ENCODE assay signal across 9 cellular contexts in the genomic region with DNA sequence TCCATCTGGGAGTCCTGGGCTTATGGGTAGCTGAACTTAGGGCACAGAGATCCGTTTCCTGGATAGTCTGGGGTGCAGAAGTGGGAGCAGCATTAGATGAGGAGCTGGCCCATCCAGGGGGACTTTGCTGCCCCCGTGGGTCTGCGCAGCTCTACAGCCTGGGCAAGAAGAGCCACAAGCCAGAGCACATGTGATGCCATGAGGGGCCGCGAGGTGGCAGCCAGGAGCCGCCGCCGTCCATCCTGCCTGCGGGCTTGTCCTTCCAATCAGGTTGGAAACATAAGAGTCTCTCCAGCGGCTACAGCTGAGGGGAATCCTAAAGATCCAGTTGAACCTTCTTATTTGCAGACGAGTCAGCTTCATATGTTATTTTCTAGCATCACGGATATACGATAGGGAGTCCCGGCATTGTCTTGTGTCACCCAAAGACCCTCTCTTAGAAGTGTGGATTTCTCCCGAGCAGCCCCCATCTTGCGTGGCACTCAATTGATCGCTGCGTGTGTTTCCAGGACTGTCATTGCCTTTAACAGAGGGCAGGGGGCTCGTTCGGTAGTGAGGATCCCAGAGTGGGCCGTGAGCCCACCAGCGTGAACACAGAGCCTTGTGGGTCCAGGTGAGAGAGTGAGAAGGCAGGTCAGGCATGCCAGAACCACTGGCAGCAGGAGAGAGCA. TPM values are rescaled to one million over a fixed set of nuclear protein-coding genes. Genes with fewer than 3 reads are reported as not detected.
DNase-seq lines count a peak whose midpoint lies in the region; ATAC-seq and TF ChIP-seq lines count a peak whose summit lies in the region.
"Had no signal": no experiment of that assay in that cellular context is flagged by ENCODE, and none has a peak within 500 bp of the region (broad histone marks: within the 10 kb centered on the region; RNA-seq: fewer than 3 reads in every experiment).

No MANE protein-coding gene starts in this region.

- CTCF ChIA-PET in AG04450 (lab: Charles Lee), result interaction anchor here (0.6 to 3.3 kb wide), 22 partner anchors 10 to 663 kb away, joined by 3 to 42 read pairs (median 6); partner anchors contain the start of gene ENGASE
- CTCF ChIA-PET in activated CD4-positive, alpha-beta T cell treated with anti-CD3 and anti-CD28 coated beads, Interleukin-2, amount 10 ng/mL, durations not matched to agents 7 days and 5 days (lab: Charles Lee), result interaction anchor here (0.9 to 2.1 kb wide), 8 partner anchors 11 to 355 kb away, joined by 3 to 8 read pairs (median 4); no protein-coding TSS in a partner anchor

- peaks cover 9% of the 10 kb centered on the region for H3K4me1 ChIP-seq in lower lobe of right lung

- H3K27me3 ChIP-seq in AG04450 (ENCODE audit: control insufficient read depth, insufficient read depth, low read length), result no peaks in the 10 kb centered on the region
- no peaks in the 10 kb centered on the region for H3K27me3 ChIP-seq in lower lobe of right lung (ENCODE audit: low read depth)

- H3K36me3 ChIP-seq in lower lobe of right lung, result peaks cover 16% of the 10 kb centered on the region

- H3K4me3 Mint-ChIP-seq in activated CD4-positive, alpha-beta T cell treated with anti-CD3 and anti-CD28 coated beads, Interleukin-2, amount 10 ng/mL, durations not matched to agents 7 days and 5 days, result no peak overlapping the region

- H3K27ac Mint-ChIP-seq in activated CD4-positive, alpha-beta T cell treated with anti-CD3 and anti-CD28 coated beads, Interleukin-2, amount 10 ng/mL, durations not matched to agents 7 days and 5 days, result no peak overlapping the region

- POLR2A ChIA-PET in AG04450 (lab: Yijun Ruan, JAX), result interaction anchor here (0.6 kb wide), 1 partner anchor 8 kb away, joined by 4 read pairs; no protein-coding TSS in a partner anchor
- POLR2A ChIA-PET in activated CD4-positive, alpha-beta T cell treated with anti-CD3 and anti-CD28 coated beads, Interleukin-2, amount 10 ng/mL, durations not matched to agents 7 days and 5 days (lab: Charles Lee), result no interaction called here

- peak; percentile 97 for TF ChIP-seq CTCF in AG04450 (IDR thresholded peaks at IDR 0.05; ENCODE audit: low read depth, low read length)
- TF ChIP-seq CTCF in lower lobe of right lung (IDR thresholded peaks at IDR 0.05), result peak; percentile 97

- no peaks in the 10 kb centered on the region; the same call in 1 of the 2 replicates for H3K9me3 ChIP-seq in AG04450 (ENCODE audit: control insufficient read depth, insufficient read depth, low read length)
- no peaks in the 10 kb centered on the region for H3K9me3 ChIP-seq in lower lobe of right lung

- no peaks in the 10 kb centered on the region for H3K27me3 Mint-ChIP-seq in activated CD4-positive, alpha-beta T cell treated with anti-CD3 and anti-CD28 coated beads, Interleukin-2, amount 10 ng/mL, durations not matched to agents 7 days and 5 days

- H3K4me1 Mint-ChIP-seq in activated CD4-positive, alpha-beta T cell treated with anti-CD3 and anti-CD28 coated beads, Interleukin-2, amount 10 ng/mL, durations not matched to agents 7 days and 5 days, result no peaks in the 10 kb centered on the region

- peaks cover 7% of the 10 kb centered on the region for H3K9me3 Mint-ChIP-seq in activated CD4-positive, alpha-beta T cell treated with anti-CD3 and anti-CD28 coated beads, Interleukin-2, amount 10 ng/mL, durations not matched to agents 7 days and 5 days

- DNase-seq in AG04450 (ENCODE audit: low read depth, low spot score) (no peak), GM19240 (ENCODE audit: insufficient read length, low spot score) (peak; percentile 72), NCI-H510A treated with DMSO at 0.1 percent for 48 hours (lab: John Stamatoyannopoulos, UW) (peak; percentile 89), dedifferentiated amniotic fluid mesenchymal stem cell (ENCODE audit: extremely low spot score) (peak; percentile 41), lower lobe of right lung (peak; percentile 81)
- peak; percentile 65 for DNase-seq in activated CD4-positive, alpha-beta T cell treated with anti-CD3 and anti-CD28 coated beads, Interleukin-2, amount 10 ng/mL, durations not matched to agents 7 days and 5 days
- DNase-seq in stimulated activated CD8-positive, alpha-beta memory T cell treated with anti-CD3 and anti-CD28 coated beads, Interleukin-12 subunit alpha, Interleukin-12 subunit beta, amount 100 ng/mL, for 1 hour (ENCODE audit: low read depth), result peak; percentile 27

- no peaks in the 10 kb centered on the region for H3K36me3 Mint-ChIP-seq in activated CD4-positive, alpha-beta T cell treated with anti-CD3 and anti-CD28 coated beads, Interleukin-2, amount 10 ng/mL, durations not matched to agents 7 days and 5 days (ENCODE audit: low read depth)

- intact Hi-C loops in lower lobe of right lung (cut with DNase I), result no loop called here

- H3K4me3 ChIP-seq in AG04450 (ENCODE audit: low read depth, low read length), result no peak overlapping the region
- no peak overlapping the region for H3K4me3 ChIP-seq in lower lobe of right lung
- H3K4me3 ChIP-seq: skin epidermis had no signal

- ATAC-seq in lower lobe of right lung (peak; percentile 79 to 83), HG03571 (IDR thresholded peaks at IDR 0.05; ENCODE audit: unreplicated experiment) (no peak)

- H3K27ac ChIP-seq in AG04450 (ENCODE audit: low read depth, low read length) (no peak overlapping the region), lower lobe of right lung (no peak overlapping the region)

RNA-seq across cellular contexts. Expression of gene C1QTNF1, which starts 22.0 kb away (rescaled TPM):
- 15.4 and 23.4 TPM in 2 replicates for polyA plus RNA-seq in AG04450 (2011; rRNA removed)
- polyA minus RNA-seq in AG04450 (2011; rRNA and poly(A)+ RNA removed), result 11.5 and 22.3 TPM in 2 replicates
- total RNA-seq in activated CD4-positive, alpha-beta T cell treated with anti-CD3 and anti-CD28 coated beads, Interleukin-2, amount 10 ng/mL, durations not matched to agents 7 days and 5 days, result not detected
- total RNA-seq in lower lobe of right lung, result 24.9 TPM

RNA-seq across cellular contexts. Expression of gene ENGASE, which starts 28.7 kb away (rescaled TPM):
- polyA plus RNA-seq in AG04450 (2011; rRNA removed), result 5.9 and 6.0 TPM in 2 replicates
- 10.1 and 12.7 TPM in 2 replicates for polyA minus RNA-seq in AG04450 (2011; rRNA and poly(A)+ RNA removed)
- 10 to 100 TPM; 30.8 to 36.1 TPM for total RNA-seq in activated CD4-positive, alpha-beta T cell treated with anti-CD3 and anti-CD28 coated beads, Interleukin-2, amount 10 ng/mL, durations not matched to agents 7 days and 5 days
- total RNA-seq in lower lobe of right lung, result 56.4 TPM

RNA-seq across cellular contexts. Expression of gene CANT1, which starts 36.4 kb away (rescaled TPM):
- 61.6 and 65.5 TPM in 2 replicates for polyA plus RNA-seq in AG04450 (2011; rRNA removed)
- 50.0 and 51.1 TPM in 2 replicates for polyA minus RNA-seq in AG04450 (2011; rRNA and poly(A)+ RNA removed)
- total RNA-seq in activated CD4-positive, alpha-beta T cell treated with anti-CD3 and anti-CD28 coated beads, Interleukin-2, amount 10 ng/mL, durations not matched to agents 7 days and 5 days, result 10 to 100 TPM; 68.1 to 71.5 TPM
- 54.4 TPM for total RNA-seq in lower lobe of right lung

Comparison
In these comparisons a context has a peak if more than half of its experiments do, and no peak if none do; other contexts are left out.
1. RNA of gene C1QTNF1, which starts 22.0 kb away (total RNA-seq): 24.9 TPM in lower lobe of right lung (single experiment); not detected in activated CD4-positive, alpha-beta T cell treated with anti-CD3 and anti-CD28 coated beads, Interleukin-2, amount 10 ng/mL, durations not matched to agents 7 days and 5 days; every median in the first group is over 10 times any median in the second.